In genomic region chr17:39722104-39722503, GRCh38 we compare ENCODE assay signal across 2 cellular contexts.
A peak's percentile ranks its signal among the peaks of the same experiment; 100 is the strongest.
TF ChIP-seq lines count a peak whose summit lies in the region.

No MANE protein-coding gene starts in this region.

TF ChIP-seq in HEK293, 187 proteins besides CTCF, POLR2A, EP300 and RAD21:
- TF ChIP-seq ZNF121 (tag by site-specific recombination; IDR thresholded peaks at IDR 0.05), result peak; percentile 99
- no peak for TF ChIP-seq KLF10 (tag by site-specific recombination; IDR thresholded peaks at IDR 0.05)

TF ChIP-seq in H1, 55 proteins besides CTCF, POLR2A, EP300 and RAD21:
- TF ChIP-seq NRF1 (IDR thresholded peaks at IDR 0.05; ENCODE audit: low read depth, low read length) (no peak), KDM1A (IDR thresholded peaks at IDR 0.05; ENCODE audit: borderline replicate concordance, low read length) (peak; percentile 73), EZH2 (IDR thresholded peaks at IDR 0.05; ENCODE audit: low read depth, low read length, severe bottlenecking) (no peak)
TF ChIP-seq in H1: peak in this region for 1.
